Comparison of ENCODE assay signal across 22 cellular contexts in the genomic region with DNA sequence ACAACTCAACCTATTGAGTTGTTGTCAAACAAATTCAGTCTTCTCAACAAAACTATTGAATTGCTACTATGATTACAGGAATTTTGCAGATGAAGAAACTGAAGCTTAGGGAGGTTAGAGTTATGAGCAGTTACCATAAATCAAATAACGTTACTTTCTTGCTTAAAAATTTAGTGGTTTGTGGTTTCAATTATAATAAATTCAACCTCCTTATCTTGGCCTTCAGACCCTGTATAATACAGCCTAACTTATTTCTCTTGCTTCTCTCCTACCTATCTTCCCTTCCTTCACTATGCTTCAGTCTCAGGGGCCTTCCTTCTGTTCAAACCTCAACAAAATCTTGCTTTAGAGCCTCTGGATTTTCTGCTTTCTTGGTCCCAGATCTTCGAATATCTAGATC.
"Had no signal": no experiment of that assay in that cellular context is flagged by ENCODE, and none has a peak within 500 bp of the region (broad histone marks: within the 10 kb centered on the region; RNA-seq: fewer than 3 reads in every experiment).

No MANE protein-coding gene starts in this region.

- FAIRE-seq: endothelial cell of umbilical vein, islet of Langerhans, keratinocyte had no signal

- H3K27ac Mint-ChIP-seq: mesothelial cell of epicardium; naive B cell; naive thymus-derived CD8-positive, alpha-beta T cell had no signal

- H3K4me3 Mint-ChIP-seq: mesothelial cell of epicardium; naive B cell; naive thymus-derived CD8-positive, alpha-beta T cell had no signal

- H3K36me3 Mint-ChIP-seq: mesothelial cell of epicardium, naive B cell had no signal

- DNase-seq: dermis blood vessel endothelial cell; dorsolateral prefrontal cortex; effector CD4-positive, alpha-beta T cell; effector memory CD4-positive, alpha-beta T cell; foreskin keratinocyte; gastrocnemius medialis; glutamatergic neuron; head of caudate nucleus; heart right ventricle; hippocampal formation; left cardiac atrium; left lung; left ventricle myocardium superior; lower lobe of right lung; mesenchymal stem cell; mucosa of descending colon; naive B cell; naive thymus-derived CD8-positive, alpha-beta T cell had no signal

- ATAC-seq: foreskin keratinocyte; gastrocnemius medialis; heart right ventricle; left cardiac atrium; left lung; left ventricle myocardium superior; lower lobe of right lung; mucosa of descending colon; naive thymus-derived CD8-positive, alpha-beta T cell had no signal

- H3K27me3 Mint-ChIP-seq: naive thymus-derived CD8-positive, alpha-beta T cell had no signal

- H3K4me1 Mint-ChIP-seq: mesothelial cell of epicardium; naive thymus-derived CD8-positive, alpha-beta T cell had no signal
